21 cellular contexts compared by ENCODE assay signal in genomic region chr21:42539342-42539741, GRCh38. TPM values are rescaled to one million over a fixed set of nuclear protein-coding genes. Genes with fewer than 3 reads are reported as not detected.
A peak's percentile ranks its signal among the peaks of the same experiment; 100 is the strongest.
DNase-seq lines count a peak whose midpoint lies in the region; ATAC-seq, FAIRE-seq and TF ChIP-seq lines count a peak whose summit lies in the region.
"Had no signal": no experiment of that assay in that cellular context is flagged by ENCODE, and none has a peak within 500 bp of the region (broad histone marks: within the 10 kb centered on the region; RNA-seq: fewer than 3 reads in every experiment).

No MANE protein-coding gene starts in this region.

- no peaks in the 10 kb centered on the region for H3K27me3 ChIP-seq in mucosa of stomach (ENCODE audit: control insufficient read depth, insufficient read depth, low read length)
- H3K27me3 ChIP-seq in upper lobe of right lung, result no peaks in the 10 kb centered on the region

- H3K9me3 ChIP-seq in kidney (ENCODE audit: control insufficient read depth in 1 of 2, low read length in 2 of 2), result no peaks in the 10 kb centered on the region
- no peaks in the 10 kb centered on the region for H3K9me3 ChIP-seq in mucosa of stomach (ENCODE audit: control insufficient read depth, low read length)
- no peaks in the 10 kb centered on the region for H3K9me3 ChIP-seq in upper lobe of right lung
- H3K9me3 ChIP-seq: SK-N-SH had no signal

- no peak for ATAC-seq in left cardiac atrium
- no peak for ATAC-seq in Right ventricle myocardium superior (ENCODE audit: poor library complexity)
- ATAC-seq in upper lobe of right lung, result peak; percentile 46
- no peak for ATAC-seq in activated CD4-positive, CD25-positive, alpha-beta regulatory T cell treated with anti-CD3 and anti-CD28 coated beads, Interleukin-2, amount 50 U/mL, for 24 hours
- no peak for ATAC-seq in HG02588 (IDR thresholded peaks at IDR 0.05; ENCODE audit: unreplicated experiment)
- no peak for ATAC-seq in HG03135 (IDR thresholded peaks at IDR 0.05; ENCODE audit: unreplicated experiment)

- H3K4me3 ChIP-seq in kidney (ENCODE audit: low read length in 2 of 2) (no peak overlapping the region), mucosa of stomach (ENCODE audit: low read length) (no peak overlapping the region), upper lobe of right lung (no peak overlapping the region)

- TF ChIP-seq CTCF in kidney (IDR thresholded peaks at IDR 0.05; ENCODE audit: borderline replicate concordance, extremely low read depth, insufficient read depth), result no peak
- TF ChIP-seq CTCF in upper lobe of right lung (IDR thresholded peaks at IDR 0.05), result no peak

- intact Hi-C loops in left cardiac atrium (cut with DNase I), result no loop called here
- intact Hi-C loops in Right ventricle myocardium superior (cut with DNase I), result no loop called here
- intact Hi-C loops in kidney (cut with DNase I), result no loop called here
- intact Hi-C loops in upper lobe of right lung (cut with DNase I), result no loop called here

- H3K36me3 ChIP-seq in kidney (ENCODE audit: control insufficient read depth in 1 of 2, insufficient read depth in 2 of 2, low read length in 2 of 2), result peaks cover 0 to 5% of the 10 kb centered on the region in 2 donors
- peaks cover 12% of the 10 kb centered on the region for H3K36me3 ChIP-seq in mucosa of stomach (ENCODE audit: control insufficient read depth, insufficient read depth, low read length)
- H3K36me3 ChIP-seq in upper lobe of right lung, result peaks cover 55% of the 10 kb centered on the region

- H3K27ac ChIP-seq in kidney (ENCODE audit: low read depth in 2 of 2, low read length in 2 of 2), result no peak overlapping the region
- H3K27ac ChIP-seq in upper lobe of right lung, result peak overlapping the region; percentile 26
- H3K27ac ChIP-seq: 22Rv1 had no signal

- peaks cover 0 to 10% of the 10 kb centered on the region in 2 donors for H3K4me1 ChIP-seq in kidney (ENCODE audit: control insufficient read depth in 1 of 2, insufficient read depth in 1 of 2, low read depth in 1 of 2, low read length in 2 of 2)
- H3K4me1 ChIP-seq in mucosa of stomach (ENCODE audit: control insufficient read depth, insufficient read depth, low read length), result peaks cover 52% of the 10 kb centered on the region
- H3K4me1 ChIP-seq in upper lobe of right lung, result no peaks in the 10 kb centered on the region

- DNase-seq in left cardiac atrium (peak; percentile 13), Right ventricle myocardium superior (no peak), kidney (peak; percentile 63), upper lobe of right lung (peak; percentile 73)
- DNase-seq: CD4-positive, CD25-positive, alpha-beta regulatory T cell; COR-L47; DMS 273 treated with DMSO at 0.1 percent for 48 hours; HFFc6; NCI-H1105 treated with DMSO at 0.1 percent for 48 hours; SHP77 treated with DMSO at 0.1 percent for 48 hours; SK-N-SH had no signal

- no peak overlapping the region for H3K9ac ChIP-seq in kidney (ENCODE audit: low read length in 2 of 2)
- H3K9ac ChIP-seq in mucosa of stomach (ENCODE audit: low read length), result peak overlapping the region; percentile 56
- H3K9ac ChIP-seq: SK-N-SH had no signal

- no peak for FAIRE-seq in kidney (lab: Jason Lieb, UNC)
- FAIRE-seq: G401.6, H54, HTR-8/SVneo had no signal

RNA-seq across cellular contexts. Expression of gene SLC37A1, which starts 25.7 kb away (rescaled TPM):
- total RNA-seq in left cardiac atrium (1 to 10 TPM; 1.9 to 3.7 TPM), Right ventricle myocardium superior (3.8 TPM), kidney (21.8 TPM), upper lobe of right lung (21.6 TPM)
- 3.4 TPM for polyA plus RNA-seq in kidney (ENCODE audit: insufficient read depth, low read depth, low replicate concordance)
- total RNA-seq: HFFc6, LHCN-M2 had no signal

RNA-seq across cellular contexts. Expression of gene RSPH1, which starts 43.3 kb away (rescaled TPM):
- not detected for total RNA-seq in left cardiac atrium
- not detected for total RNA-seq in Right ventricle myocardium superior
- 12.0 TPM for total RNA-seq in kidney
- 13.0 TPM for polyA plus RNA-seq in kidney (ENCODE audit: insufficient read depth, low read depth, low replicate concordance)
- 0.84 TPM for total RNA-seq in upper lobe of right lung
- total RNA-seq: HFFc6, LHCN-M2 had no signal
- polyA plus RNA-seq: CD4-positive, CD25-positive, alpha-beta regulatory T cell; IgD-negative memory B cell had no signal
